ENCODE assay signal across 17 cellular contexts in genomic region chr19:50173144-50173543, GRCh38. TPM values are rescaled to one million over a fixed set of nuclear protein-coding genes. Genes with fewer than 3 reads are reported as not detected.
A peak's percentile ranks its signal among the peaks of the same experiment; 100 is the strongest.
DNase-seq lines count a peak whose midpoint lies in the region; ATAC-seq and TF ChIP-seq lines count a peak whose summit lies in the region.
"Had no signal": no experiment of that assay in that cellular context is flagged by ENCODE, and none has a peak within 500 bp of the region (broad histone marks: within the 10 kb centered on the region; RNA-seq: fewer than 3 reads in every experiment).

No MANE protein-coding gene starts in this region.

- H3K4me2 ChIP-seq in MM.1S (ENCODE audit: low read depth, low read length) (peak overlapping the region; percentile 44; the same call in 1 of the 2 replicates), trophoblast cell (ENCODE audit: low read length) (no peak overlapping the region)
- H3K4me2 ChIP-seq: smooth muscle cell had no signal

- peak overlapping the region; percentile 39; the same call in 1 of the 2 replicates for H2AFZ ChIP-seq in MM.1S (ENCODE audit: low read length)
- H2AFZ ChIP-seq in trophoblast cell (ENCODE audit: insufficient read depth, low read length, poor library complexity): no peak overlapping the region

- H3K4me1 ChIP-seq in MM.1S (ENCODE audit: low read length): no peaks in the 10 kb centered on the region
- peaks cover 2 to 4% of the 10 kb centered on the region in 2 experiments for H3K4me1 ChIP-seq in trophoblast cell (ENCODE audit: control insufficient read depth in 1 of 2, insufficient read depth in 2 of 2, low read length in 2 of 2)

- H3K9me3 Mint-ChIP-seq in activated CD4-positive, alpha-beta T cell treated with anti-CD3 and anti-CD28 coated beads for 36 hours (ENCODE audit: low read depth): no peaks in the 10 kb centered on the region
- H3K9me3 Mint-ChIP-seq in activated naive CD8-positive, alpha-beta T cell treated with anti-CD3 and anti-CD28 coated beads, Interleukin-2, amount 10 ng/mL, durations not matched to agents 7 days and 5 days: peaks cover 4% of the 10 kb centered on the region

- no peaks in the 10 kb centered on the region for H3K79me2 ChIP-seq in MM.1S (ENCODE audit: low read length)
- H3K79me2 ChIP-seq in trophoblast cell (ENCODE audit: control insufficient read depth, insufficient read depth, low read length, poor library complexity): no peaks in the 10 kb centered on the region

- H2BK5ac ChIP-seq in trophoblast cell (ENCODE audit: low read depth, low read length, poor library complexity): no peak overlapping the region

- H4K20me1 ChIP-seq in MM.1S (ENCODE audit: insufficient read depth, low read length): no peaks in the 10 kb centered on the region

- no peak overlapping the region for H3K23ac ChIP-seq in trophoblast cell (ENCODE audit: low read length)

- peaks cover 4% of the 10 kb centered on the region for H3K79me1 ChIP-seq in trophoblast cell (ENCODE audit: low read length)

- WGBS in trophoblast cell (ENCODE audit: extremely low coverage, insufficient coverage, insufficient read length): no CpG with 5 or more reads among the region's 8 CpGs

- peaks cover 19% of the 10 kb centered on the region for H3K27me3 Mint-ChIP-seq in activated CD4-positive, alpha-beta T cell treated with anti-CD3 and anti-CD28 coated beads for 36 hours
- peaks cover 4% of the 10 kb centered on the region for H3K27me3 Mint-ChIP-seq in activated naive CD8-positive, alpha-beta T cell treated with anti-CD3 and anti-CD28 coated beads, Interleukin-2, amount 10 ng/mL, durations not matched to agents 7 days and 5 days

- no peak overlapping the region for H4K12ac ChIP-seq in trophoblast cell (ENCODE audit: low read depth, low read length)

- no peak overlapping the region for H3K4me3 Mint-ChIP-seq in activated CD4-positive, alpha-beta T cell treated with anti-CD3 and anti-CD28 coated beads for 36 hours
- no peak overlapping the region for H3K4me3 Mint-ChIP-seq in activated naive CD8-positive, alpha-beta T cell treated with anti-CD3 and anti-CD28 coated beads, Interleukin-2, amount 10 ng/mL, durations not matched to agents 7 days and 5 days

- H3K4me3 ChIP-seq in MM.1S (ENCODE audit: low read length): peak overlapping the region; percentile 19; the same call in 1 of the 2 replicates
- no peak overlapping the region for H3K4me3 ChIP-seq in trophoblast cell (ENCODE audit: low read depth, low read length)
- H3K4me3 ChIP-seq: dorsolateral prefrontal cortex, smooth muscle cell, thoracic aorta had no signal

- POLR2A ChIA-PET in activated CD4-positive, alpha-beta T cell treated with anti-CD3 and anti-CD28 coated beads for 36 hours (lab: Charles Lee): no interaction called here
- POLR2A ChIA-PET in activated naive CD8-positive, alpha-beta T cell treated with anti-CD3 and anti-CD28 coated beads, Interleukin-2, amount 10 ng/mL, durations not matched to agents 7 days and 5 days (lab: Charles Lee): no interaction called here

- H3K36me3 Mint-ChIP-seq in activated CD4-positive, alpha-beta T cell treated with anti-CD3 and anti-CD28 coated beads for 36 hours (ENCODE audit: low read depth): no peaks in the 10 kb centered on the region
- H3K36me3 Mint-ChIP-seq in activated naive CD8-positive, alpha-beta T cell treated with anti-CD3 and anti-CD28 coated beads, Interleukin-2, amount 10 ng/mL, durations not matched to agents 7 days and 5 days: no peaks in the 10 kb centered on the region

- H3K27ac ChIP-seq in MM.1S (ENCODE audit: low read length) (no peak overlapping the region), trophoblast cell (ENCODE audit: low read depth, low read length) (peak overlapping the region; percentile 20)
- H3K27ac ChIP-seq: dorsolateral prefrontal cortex, thoracic aorta had no signal

- H3K27me3 ChIP-seq in MM.1S (replicated peaks; ENCODE audit: insufficient read depth, low read length) (peaks cover 53% of the 10 kb centered on the region), trophoblast cell (ENCODE audit: insufficient read depth, low read length) (no peaks in the 10 kb centered on the region)

- no peaks in the 10 kb centered on the region for H3K36me3 ChIP-seq in MM.1S (replicated peaks; ENCODE audit: insufficient read depth, low read length)
- H3K36me3 ChIP-seq in trophoblast cell (ENCODE audit: control insufficient read depth in 1 of 2, insufficient read depth in 2 of 2, low read length in 2 of 2): no peaks in the 10 kb centered on the region
- H3K36me3 ChIP-seq: thoracic aorta had no signal

- CTCF ChIA-PET in activated CD4-positive, alpha-beta T cell treated with anti-CD3 and anti-CD28 coated beads for 36 hours (lab: Charles Lee): interaction anchor here (0.7 kb wide), 1 partner anchor 110 kb away, joined by 4 read pairs; no protein-coding TSS in a partner anchor

- no peaks in the 10 kb centered on the region for H3F3A ChIP-seq in MM.1S (ENCODE audit: insufficient read depth, low read length)

- peak; percentile 42 for ATAC-seq in activated CD4-positive, alpha-beta T cell treated with anti-CD3 and anti-CD28 coated beads for 36 hours
- ATAC-seq in activated naive CD8-positive, alpha-beta T cell treated with anti-CD3 and anti-CD28 coated beads, Interleukin-2, amount 10 ng/mL, durations not matched to agents 7 days and 5 days (ENCODE audit: low read depth): peak; percentile 58
- ATAC-seq in HG03460 (IDR thresholded peaks at IDR 0.05; ENCODE audit: unreplicated experiment): no peak

- no peak overlapping the region for H4K8ac ChIP-seq in trophoblast cell (ENCODE audit: low read depth, low read length)

- peak overlapping the region; percentile 29 for H2BK120ac ChIP-seq in trophoblast cell (ENCODE audit: insufficient read depth, low read length, poor library complexity)

- H3K18ac ChIP-seq in trophoblast cell (ENCODE audit: low read length): no peak overlapping the region

- no peak overlapping the region for H3K27ac Mint-ChIP-seq in activated CD4-positive, alpha-beta T cell treated with anti-CD3 and anti-CD28 coated beads for 36 hours
- no peak overlapping the region for H3K27ac Mint-ChIP-seq in activated naive CD8-positive, alpha-beta T cell treated with anti-CD3 and anti-CD28 coated beads, Interleukin-2, amount 10 ng/mL, durations not matched to agents 7 days and 5 days

- no peak overlapping the region for H3K4ac ChIP-seq in trophoblast cell (ENCODE audit: low read depth, low read length)

- no peak overlapping the region for H3K14ac ChIP-seq in trophoblast cell (ENCODE audit: low read length)

- H2AK5ac ChIP-seq in trophoblast cell (ENCODE audit: low read length): no peak overlapping the region

- H3K9me3 ChIP-seq in MM.1S (replicated peaks; ENCODE audit: insufficient read depth, low read length) (no peaks in the 10 kb centered on the region), trophoblast cell (ENCODE audit: insufficient read depth, low read depth, low read length) (peaks cover 5% of the 10 kb centered on the region)
- H3K9me3 ChIP-seq: thoracic aorta had no signal

- peak overlapping the region; percentile 42 for H4K91ac ChIP-seq in trophoblast cell (ENCODE audit: low read depth, low read length)

- TF ChIP-seq CTCF in MM.1S (IDR thresholded peaks at IDR 0.05; ENCODE audit: low read length): no peak

- no peaks in the 10 kb centered on the region for H3K9me2 ChIP-seq in MM.1S (replicated peaks; ENCODE audit: insufficient read depth, low read length)

- H3K9ac ChIP-seq in MM.1S (ENCODE audit: low read length): no peak overlapping the region
- H3K9ac ChIP-seq in trophoblast cell (ENCODE audit: low read length): no peak overlapping the region

- H3K4me1 Mint-ChIP-seq in activated CD4-positive, alpha-beta T cell treated with anti-CD3 and anti-CD28 coated beads for 36 hours: no peaks in the 10 kb centered on the region
- H3K4me1 Mint-ChIP-seq in activated naive CD8-positive, alpha-beta T cell treated with anti-CD3 and anti-CD28 coated beads, Interleukin-2, amount 10 ng/mL, durations not matched to agents 7 days and 5 days: peaks cover 2% of the 10 kb centered on the region

- intact Hi-C loops in activated CD4-positive, alpha-beta T cell treated with anti-CD3 and anti-CD28 coated beads for 36 hours (cut with DNase I, micrococcal nuclease): no loop called here

- DNase-seq in activated CD4-positive, alpha-beta T cell treated with anti-CD3 and anti-CD28 coated beads for 36 hours: peak; percentile 10
- DNase-seq in activated CD4-positive, alpha-beta T cell treated with anti-CD3 and anti-CD28 coated beads, Interleukin-2, amount 50 U/mL, for 4 hours: no peak
- DNase-seq in MM.1S (peak; percentile 41), trophoblast cell (peak in 1 of 2 donors; percentile 49), NCI-H82 (lab: John Stamatoyannopoulos, UW) (no peak), cortex of kidney (lab: John Stamatoyannopoulos, UW) (no peak)
- no peak for DNase-seq in activated naive CD8-positive, alpha-beta T cell treated with anti-CD3 and anti-CD28 coated beads, Interleukin-2, amount 10 ng/mL, durations not matched to agents 7 days and 5 days
- DNase-seq: activated T-cell treated with anti-CD3 and anti-CD28 coated beads, Interleukin-2, amount 50 U/mL, for 1 hour; dorsolateral prefrontal cortex; occipital lobe; SIG-M5 had no signal

- peak overlapping the region; percentile 73 for H2BK12ac ChIP-seq in trophoblast cell (ENCODE audit: low read length)

RNA-seq across cellular contexts. Expression of gene IZUMO2, which starts 10.1 kb away (rescaled TPM):
- not detected for total RNA-seq in activated CD4-positive, alpha-beta T cell treated with anti-CD3 and anti-CD28 coated beads for 36 hours
- not detected for total RNA-seq in activated naive CD8-positive, alpha-beta T cell treated with anti-CD3 and anti-CD28 coated beads, Interleukin-2, amount 10 ng/mL, durations not matched to agents 7 days and 5 days
- not detected in 2 replicates for polyA plus RNA-seq in trophoblast cell (2013)
- total RNA-seq: A673, astrocyte, lung microvascular endothelial cell, occipital lobe, smooth muscle cell, thoracic aorta had no signal
- polyA plus RNA-seq: smooth muscle cell had no signal

RNA-seq across cellular contexts. Expression of gene MYH14, which starts 30.3 kb away (rescaled TPM):
- total RNA-seq in activated CD4-positive, alpha-beta T cell treated with anti-CD3 and anti-CD28 coated beads for 36 hours: not detected
- not detected for total RNA-seq in activated naive CD8-positive, alpha-beta T cell treated with anti-CD3 and anti-CD28 coated beads, Interleukin-2, amount 10 ng/mL, durations not matched to agents 7 days and 5 days
- 16.6 and 17.7 TPM in 2 replicates for polyA plus RNA-seq in trophoblast cell (2013)
- total RNA-seq: astrocyte had no signal

Comparison
In these comparisons a context has a peak if more than half of its experiments do, and no peak if none do; other contexts are left out.
1. DNase-seq: peak in activated CD4-positive, alpha-beta T cell treated with anti-CD3 and anti-CD28 coated beads for 36 hours (single experiment) and MM.1S (single experiment); none in activated CD4-positive, alpha-beta T cell treated with anti-CD3 and anti-CD28 coated beads, Interleukin-2, amount 50 U/mL, for 4 hours (0 of 2), activated naive CD8-positive, alpha-beta T cell treated with anti-CD3 and anti-CD28 coated beads, Interleukin-2, amount 10 ng/mL, durations not matched to agents 7 days and 5 days (single experiment), NCI-H82 (single experiment) and cortex of kidney (single experiment).